Comparison of ENCODE assay signal across 12 cellular contexts in the genomic region with DNA sequence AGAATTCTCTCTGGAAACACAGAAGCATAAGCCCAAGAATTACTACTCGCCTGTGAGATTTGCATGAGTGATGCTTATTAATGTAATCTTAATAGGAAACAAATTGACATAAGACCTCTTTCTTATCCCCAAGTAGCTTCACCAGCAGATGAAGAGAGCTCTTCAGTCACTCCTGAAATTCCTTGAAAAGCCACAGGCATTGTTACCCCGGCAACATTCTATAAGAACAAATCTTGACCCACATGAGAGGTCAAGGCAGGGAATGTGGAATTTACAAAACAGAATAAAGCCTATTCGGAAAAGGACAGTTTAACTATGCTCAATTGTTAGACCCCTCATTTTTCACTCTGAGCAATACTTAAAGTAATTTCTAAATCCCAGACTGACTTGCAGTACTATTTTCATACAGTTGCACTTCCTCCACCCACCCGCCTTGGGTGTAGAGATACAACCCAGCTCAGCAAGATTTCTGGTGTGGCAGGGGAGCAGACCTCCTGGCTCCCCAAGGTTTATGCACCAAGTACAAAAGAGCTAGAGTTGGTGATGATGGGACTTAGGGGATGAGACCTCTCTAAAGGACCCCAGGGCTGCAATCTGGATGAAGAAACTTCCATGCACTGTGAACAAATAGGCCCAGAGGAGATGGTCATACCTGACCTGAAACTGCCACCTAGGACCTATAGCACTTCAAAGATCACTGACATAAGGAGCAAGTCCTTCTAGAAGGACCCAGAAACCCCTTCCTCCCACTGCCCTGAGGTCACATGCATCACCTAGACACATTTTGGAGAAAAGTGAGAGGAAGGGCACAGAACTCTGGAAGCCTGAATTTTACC.
A peak's percentile ranks its signal among the peaks of the same experiment; 100 is the strongest.
DNase-seq lines count a peak whose midpoint lies in the region; ATAC-seq and TF ChIP-seq lines count a peak whose summit lies in the region.
"Had no signal": no experiment of that assay in that cellular context is flagged by ENCODE, and none has a peak within 500 bp of the region (broad histone marks: within the 10 kb centered on the region; RNA-seq: fewer than 3 reads in every experiment).

No MANE protein-coding gene starts in this region.

- H3K56ac ChIP-seq in mesendoderm (ENCODE audit: low read length), result no peak overlapping the region

- H3K4me1 Mint-ChIP-seq in mesothelial cell of epicardium, result peaks cover 30% of the 10 kb centered on the region

- H3K36me3 ChIP-seq in mesendoderm (ENCODE audit: control insufficient read depth, insufficient read depth, low read length), result no peaks in the 10 kb centered on the region
- H3K36me3 ChIP-seq: ascending aorta had no signal

- H3K27ac Mint-ChIP-seq in mesothelial cell of epicardium, result no peak overlapping the region
- H3K27ac Mint-ChIP-seq: naive B cell had no signal

- WGBS in mesendoderm (ENCODE audit: extremely low coverage, insufficient coverage, low lambda C conversion rate), result no CpG with 5 or more reads among the region's 4 CpGs

- peak overlapping the region; percentile 61 for H2BK15ac ChIP-seq in mesendoderm (replicated peaks; ENCODE audit: low read depth)

- no peaks in the 10 kb centered on the region for H3K9me3 Mint-ChIP-seq in mesothelial cell of epicardium
- H3K9me3 Mint-ChIP-seq: naive B cell had no signal

- H3K9ac ChIP-seq in mesendoderm (ENCODE audit: low read length), result no peak overlapping the region

- peak; percentile 99 for ATAC-seq in GM18868 (IDR thresholded peaks at IDR 0.05; ENCODE audit: unreplicated experiment)
- ATAC-seq in HG02571 (IDR thresholded peaks at IDR 0.05; ENCODE audit: unreplicated experiment), result peak; percentile 96
- peak; percentile 97 for ATAC-seq in HG03565 (IDR thresholded peaks at IDR 0.05; ENCODE audit: unreplicated experiment)

- no peaks in the 10 kb centered on the region for H3K36me3 Mint-ChIP-seq in mesothelial cell of epicardium
- H3K36me3 Mint-ChIP-seq: naive B cell had no signal

- H3K4me3 ChIP-seq in mesendoderm (ENCODE audit: low read length), result no peak overlapping the region
- H3K4me3 ChIP-seq: ascending aorta had no signal

- no peak overlapping the region for H2BK5ac ChIP-seq in mesendoderm (ENCODE audit: low read length)

- H3K79me2 ChIP-seq in mesendoderm (ENCODE audit: control insufficient read depth, insufficient read depth, low read length), result no peaks in the 10 kb centered on the region

- H3K18ac ChIP-seq in mesendoderm (ENCODE audit: low read length), result peak overlapping the region; percentile 77

- no peaks in the 10 kb centered on the region for H3K4me1 ChIP-seq in mesendoderm (ENCODE audit: control insufficient read depth, low read depth, low read length)
- H3K4me1 ChIP-seq: ascending aorta had no signal

- no peak for TF ChIP-seq CTCF in mesothelial cell of epicardium (IDR thresholded peaks at IDR 0.05; ENCODE audit: unreplicated experiment)

- H4K5ac ChIP-seq in mesendoderm (ENCODE audit: low read length), result no peak overlapping the region

- no peaks in the 10 kb centered on the region for H3K27me3 ChIP-seq in mesendoderm (ENCODE audit: insufficient read depth, low read length, poor library complexity)
- H3K27me3 ChIP-seq: ascending aorta had no signal

- H2BK120ac ChIP-seq in mesendoderm (ENCODE audit: low read depth, low read length), result no peak overlapping the region

- H3K4ac ChIP-seq in mesendoderm (ENCODE audit: low read depth, low read length), result no peak overlapping the region

- H3K27me3 Mint-ChIP-seq in mesothelial cell of epicardium (ENCODE audit: low read depth), result no peaks in the 10 kb centered on the region

- peak; percentile 55 for DNase-seq in mesendoderm
- no peak for DNase-seq in NCI-H1105 treated with DMSO at 0.1 percent for 48 hours (lab: John Stamatoyannopoulos, UW)
- DNase-seq in activated naive CD4-positive, alpha-beta T cell treated with Interleukin-2 at 50 U/mL for 16 hours, result no peak
- DNase-seq in mesothelial cell of epicardium (ENCODE audit: low spot score in 2 of 2, unreplicated experiment in 2 of 2), result no peak
- DNase-seq in NCI-H2196 (lab: John Stamatoyannopoulos, UW; ENCODE audit: unreplicated experiment), result no peak
- DNase-seq: naive B cell, NCI-H526 had no signal

- H2AK5ac ChIP-seq in mesendoderm (ENCODE audit: low read length), result peak overlapping the region; percentile 55

- no peak overlapping the region for H3K27ac ChIP-seq in mesendoderm (ENCODE audit: low read depth, low read length)
- H3K27ac ChIP-seq: ascending aorta, HL-60 had no signal

- no peak overlapping the region for H4K8ac ChIP-seq in mesendoderm (ENCODE audit: low read depth, low read length)

- no peaks in the 10 kb centered on the region for H3K79me1 ChIP-seq in mesendoderm (ENCODE audit: low read length)

- no peak overlapping the region for H3K4me2 ChIP-seq in mesendoderm (ENCODE audit: low read length)

- H3K23ac ChIP-seq in mesendoderm (ENCODE audit: low read length), result no peak overlapping the region

- no peak overlapping the region for H3K4me3 Mint-ChIP-seq in mesothelial cell of epicardium
- H3K4me3 Mint-ChIP-seq: naive B cell had no signal
